28 cellular contexts compared by ENCODE assay signal in the genomic region with DNA sequence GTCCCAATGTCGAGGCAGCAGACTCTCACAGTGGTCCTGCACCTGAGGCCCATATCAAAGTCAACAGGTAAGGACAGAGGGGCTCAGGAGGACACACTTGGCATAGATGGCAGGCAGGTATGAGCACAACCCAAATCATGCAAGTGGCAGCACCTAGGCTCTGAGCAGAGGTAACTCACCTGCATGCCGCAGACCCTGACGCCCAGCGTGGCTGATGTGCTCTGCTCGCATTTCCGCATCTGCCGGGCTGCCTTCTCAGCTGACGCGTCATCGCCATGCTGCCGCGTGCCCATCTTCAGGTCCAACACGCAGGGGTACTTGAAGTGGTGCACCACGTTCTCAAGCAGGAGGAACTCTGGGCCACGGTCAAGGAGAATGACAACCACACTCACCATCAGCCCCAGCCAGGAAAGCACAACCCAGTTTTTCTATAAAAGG. TPM values are rescaled to one million over a fixed set of nuclear protein-coding genes. Genes with fewer than 3 reads are reported as not detected.
"Had no signal": no experiment of that assay in that cellular context is flagged by ENCODE, and none has a peak within 500 bp of the region (broad histone marks: within the 10 kb centered on the region; RNA-seq: fewer than 3 reads in every experiment).

No MANE protein-coding gene starts in this region.

- H3K4me3 ChIP-seq: adrenal gland, ascending aorta, cardiac muscle cell, coronary artery, dorsolateral prefrontal cortex, gastrocnemius medialis, left ventricle myocardium inferior, right lobe of liver, thoracic aorta, uterus had no signal

- H3K27me3 ChIP-seq: adrenal gland, ascending aorta, cardiac muscle cell, dorsolateral prefrontal cortex, gastrocnemius medialis, right lobe of liver, uterus had no signal

- DNase-seq: activated CD4-positive, alpha-beta T cell treated with anti-CD3 and anti-CD28 coated beads for 1 hour; activated CD4-positive, alpha-beta T cell treated with anti-CD3 and anti-CD28 coated beads, Interleukin-2, amount 10 ng/mL, durations not matched to agents 7 days and 5 days; activated CD8-positive, alpha-beta T cell treated with anti-CD3 and anti-CD28 coated beads for 36 hours; activated naive CD4-positive, alpha-beta T cell; activated naive CD8-positive, alpha-beta T cell treated with anti-CD3 and anti-CD28 coated beads for 36 hours; activated T-cell treated with anti-CD3 and anti-CD28 coated beads, Interleukin-2, amount 50 U/mL, for 4 hours; dorsolateral prefrontal cortex; effector memory CD4-positive, alpha-beta T cell; erythroblast; gastrocnemius medialis; glutamatergic neuron; mammary epithelial cell; midbrain; naive thymus-derived CD8-positive, alpha-beta T cell; stimulated activated CD4-positive, alpha-beta T cell treated with anti-CD3 and anti-CD28 coated beads, Interleukin-2, amount 100 ng/mL, for 48 hours; T-helper 2 cell; trophoblast cell; uterus had no signal

- ATAC-seq: activated CD8-positive, alpha-beta T cell treated with anti-CD3 and anti-CD28 coated beads for 36 hours; activated T-cell treated with anti-CD3 and anti-CD28 coated beads, Interleukin-2, amount 50 U/mL, for 4 hours; activated T-helper 17 cell treated with anti-CD3 and anti-CD28 coated beads, Interleukin-2, amount 50 U/mL, for 72 hours; gastrocnemius medialis; naive thymus-derived CD8-positive, alpha-beta T cell had no signal

- H3K9me3 ChIP-seq: adrenal gland, ascending aorta, gastrocnemius medialis, left ventricle myocardium inferior, right lobe of liver, thoracic aorta, uterus had no signal

- H3K36me3 ChIP-seq: uterus had no signal

- H3K27ac ChIP-seq: adrenal gland, ascending aorta, cardiac muscle cell, coronary artery, dorsolateral prefrontal cortex, gastrocnemius medialis, left ventricle myocardium inferior, thoracic aorta, uterus had no signal

RNA-seq across cellular contexts. Expression of gene AMIGO3, which starts 8.5 kb away (rescaled TPM):
- total RNA-seq: activated naive CD8-positive, alpha-beta T cell treated with anti-CD3 and anti-CD28 coated beads for 36 hours; left ventricle myocardium inferior; osteocyte; renal cortical epithelial cell; uterus had no signal
